24 cellular contexts compared by ENCODE assay signal in genomic region chr11:60631939-60632338, GRCh38.
"Had no signal": no experiment of that assay in that cellular context is flagged by ENCODE, and none has a peak within 500 bp of the region (broad histone marks: within the 10 kb centered on the region; RNA-seq: fewer than 3 reads in every experiment).

No MANE protein-coding gene starts in this region.

- H3K4me1 Mint-ChIP-seq: natural killer cell; neural progenitor cell; stimulated activated effector memory CD8-positive, alpha-beta T cell treated with anti-CD3 and anti-CD28 coated beads, Interleukin-12 subunit alpha, Interleukin-12 subunit beta, amount 100 ng/mL, for 72 hours had no signal

- H3K9me3 ChIP-seq: ovary, upper lobe of right lung had no signal

- H3K4me2 ChIP-seq: neural progenitor cell, smooth muscle cell had no signal

- ATAC-seq: heart left ventricle; left lobe of liver; mucosa of descending colon; natural killer cell; right cardiac atrium; stimulated activated effector memory CD8-positive, alpha-beta T cell treated with anti-CD3 and anti-CD28 coated beads, Interleukin-12 subunit alpha, Interleukin-12 subunit beta, amount 100 ng/mL, for 72 hours; stimulated activated naive CD8-positive, alpha-beta T cell treated with anti-CD3 and anti-CD28 coated beads, Interleukin-15, Interleukin-2, amounts not matched to agents 100 U/mL and 50 U/mL, for 24 hours; upper lobe of right lung had no signal

- H3K4me3 Mint-ChIP-seq: natural killer cell; neural progenitor cell; stimulated activated effector memory CD8-positive, alpha-beta T cell treated with anti-CD3 and anti-CD28 coated beads, Interleukin-12 subunit alpha, Interleukin-12 subunit beta, amount 100 ng/mL, for 72 hours had no signal

- H3K36me3 Mint-ChIP-seq: natural killer cell; neural progenitor cell; stimulated activated effector memory CD8-positive, alpha-beta T cell treated with anti-CD3 and anti-CD28 coated beads, Interleukin-12 subunit alpha, Interleukin-12 subunit beta, amount 100 ng/mL, for 72 hours had no signal

- H3K27me3 ChIP-seq: dorsolateral prefrontal cortex, neural progenitor cell, ovary, suprapubic skin, tibial artery, upper lobe of right lung had no signal

- H3K27ac ChIP-seq: dorsolateral prefrontal cortex, heart left ventricle, neural progenitor cell, ovary, suprapubic skin, tibial artery, upper lobe of right lung had no signal

- H3K9ac ChIP-seq: neural progenitor cell had no signal

- H3K27me3 Mint-ChIP-seq: progenitor cell of endocrine pancreas had no signal

- H3K27ac Mint-ChIP-seq: natural killer cell; progenitor cell of endocrine pancreas; stimulated activated effector memory CD8-positive, alpha-beta T cell treated with anti-CD3 and anti-CD28 coated beads, Interleukin-12 subunit alpha, Interleukin-12 subunit beta, amount 100 ng/mL, for 72 hours had no signal

- H3K4me3 ChIP-seq: dorsolateral prefrontal cortex, heart left ventricle, mucosa of descending colon, neural progenitor cell, ovary, smooth muscle cell, suprapubic skin, tibial artery, upper lobe of right lung had no signal

- DNase-seq: cortex of kidney; dorsolateral prefrontal cortex; effector CD8-positive, alpha-beta T cell; foreskin melanocyte; heart left ventricle; hypothalamus; islet precursor cell; mammary epithelial cell; mucosa of descending colon; natural killer cell; nucleus accumbens; ovary; right cardiac atrium; stimulated activated CD4-positive, alpha-beta T cell treated with anti-CD3 and anti-CD28 coated beads, Interleukin-4, amount 100 ng/mL, for 1 hour; stimulated activated CD8-positive, alpha-beta memory T cell treated with anti-CD3 and anti-CD28 coated beads, Interleukin-4, amount 100 ng/mL, for 48 hours; stimulated activated naive CD8-positive, alpha-beta T cell treated with anti-CD3 and anti-CD28 coated beads, Interleukin-15, Interleukin-2, amounts not matched to agents 100 U/mL and 50 U/mL, for 24 hours; tibial artery; upper lobe of right lung had no signal

- H3K36me3 ChIP-seq: heart left ventricle, neural progenitor cell, ovary, suprapubic skin, tibial artery, upper lobe of right lung had no signal

- H2AFZ ChIP-seq: neural progenitor cell had no signal

- H3K9me3 Mint-ChIP-seq: natural killer cell; stimulated activated effector memory CD8-positive, alpha-beta T cell treated with anti-CD3 and anti-CD28 coated beads, Interleukin-12 subunit alpha, Interleukin-12 subunit beta, amount 100 ng/mL, for 72 hours had no signal

- H3K4me1 ChIP-seq: heart left ventricle, neural progenitor cell, suprapubic skin, tibial artery, upper lobe of right lung had no signal
